8 cellular contexts compared by ENCODE assay signal in genomic region chr2:113977660-113978523, GRCh38.
DNase-seq lines count a peak whose midpoint lies in the region; ATAC-seq and TF ChIP-seq lines count a peak whose summit lies in the region.

No MANE protein-coding gene starts in this region.

- in situ Hi-C loops in G401 (cut with HindIII; ENCODE audit: low sequenced_read_pairs) = no loop called here

- peak; percentile 36; the same call in 1 of the 2 replicates for TF ChIP-seq CTCF in LNCAP (IDR thresholded peaks at IDR 0.05)

- peaks cover 12% of the 10 kb centered on the region for H3K4me1 Mint-ChIP-seq in activated naive CD8-positive, alpha-beta T cell treated with anti-CD3 and anti-CD28 coated beads for 36 hours
- peaks cover 6 to 10% (median 7%) of the 10 kb centered on the region in 4 donors for H3K4me1 Mint-ChIP-seq in naive thymus-derived CD8-positive, alpha-beta T cell

- peak; percentile 98 for DNase-seq in COLO829 (ENCODE audit: low spot score)
- DNase-seq in activated naive CD8-positive, alpha-beta T cell treated with anti-CD3 and anti-CD28 coated beads for 36 hours = peak; percentile 8
- peak; percentile 19 to 36 for DNase-seq in left colon
- DNase-seq in DMS79 treated with DMSO at 0.1 percent for 48 hours (lab: John Stamatoyannopoulos, UW) = no peak
- no peak for DNase-seq in posterior cingulate gyrus
- DNase-seq in G401 (ENCODE audit: low spot score) = no peak
- DNase-seq in naive thymus-derived CD8-positive, alpha-beta T cell = no peak

- intact Hi-C loops in left colon (cut with DNase I, micrococcal nuclease) (no loop called here), posterior cingulate gyrus (cut with DNase I) (loop anchor here (5.0 kb wide), 1 partner anchor 574 kb away; no protein-coding TSS in a partner anchor)

- ATAC-seq in left colon = peak; percentile 74
- ATAC-seq in naive thymus-derived CD8-positive, alpha-beta T cell = no peak

- H3K27ac Mint-ChIP-seq in activated naive CD8-positive, alpha-beta T cell treated with anti-CD3 and anti-CD28 coated beads for 36 hours = peak overlapping the region; percentile 34
- H3K27ac Mint-ChIP-seq in naive thymus-derived CD8-positive, alpha-beta T cell = peak overlapping the region in 4 of 10 donors; percentile 23 to 59 (median 56)

- H3K9me3 Mint-ChIP-seq in activated naive CD8-positive, alpha-beta T cell treated with anti-CD3 and anti-CD28 coated beads for 36 hours = peaks cover 4% of the 10 kb centered on the region
- peaks cover 0 to 6% (median 0%) of the 10 kb centered on the region in 9 donors for H3K9me3 Mint-ChIP-seq in naive thymus-derived CD8-positive, alpha-beta T cell

- no peak overlapping the region for H3K4me3 Mint-ChIP-seq in activated naive CD8-positive, alpha-beta T cell treated with anti-CD3 and anti-CD28 coated beads for 36 hours
- peak overlapping the region in 1 of 10 donors; percentile 24 for H3K4me3 Mint-ChIP-seq in naive thymus-derived CD8-positive, alpha-beta T cell

- POLR2A ChIA-PET in naive thymus-derived CD8-positive, alpha-beta T cell (lab: Charles Lee) = interaction anchor here (0.6 kb wide), 1 partner anchor 1474 kb away, joined by 8 read pairs; no protein-coding TSS in a partner anchor

- peaks cover 15% of the 10 kb centered on the region for H3K36me3 Mint-ChIP-seq in activated naive CD8-positive, alpha-beta T cell treated with anti-CD3 and anti-CD28 coated beads for 36 hours
- peaks cover 3 to 17% (median 6%) of the 10 kb centered on the region in 3 donors for H3K36me3 Mint-ChIP-seq in naive thymus-derived CD8-positive, alpha-beta T cell

- no peaks in the 10 kb centered on the region for H3K27me3 Mint-ChIP-seq in activated naive CD8-positive, alpha-beta T cell treated with anti-CD3 and anti-CD28 coated beads for 36 hours
- no peaks in the 10 kb centered on the region for H3K27me3 Mint-ChIP-seq in naive thymus-derived CD8-positive, alpha-beta T cell

Comparison
In these comparisons a context has a peak if more than half of its experiments do, and no peak if none do; other contexts are left out.
1. DNase-seq: peak in COLO829 (single experiment), activated naive CD8-positive, alpha-beta T cell treated with anti-CD3 and anti-CD28 coated beads for 36 hours (single experiment) and left colon (2 of 2); none in DMS79 treated with DMSO at 0.1 percent for 48 hours (single experiment), posterior cingulate gyrus (0 of 10), G401 (single experiment) and naive thymus-derived CD8-positive, alpha-beta T cell (0 of 10).